24 cellular contexts compared by ENCODE assay signal in genomic region chr6:15044146-15044882, GRCh38.
DNase-seq lines count a peak whose midpoint lies in the region; ATAC-seq, FAIRE-seq and TF ChIP-seq lines count a peak whose summit lies in the region.
"Had no signal": no experiment of that assay in that cellular context is flagged by ENCODE, and none has a peak within 500 bp of the region (broad histone marks: within the 10 kb centered on the region; RNA-seq: fewer than 3 reads in every experiment).

No MANE protein-coding gene starts in this region.

- POLR2A ChIA-PET in WTC11 (lab: Charles Lee) = no interaction called here

- ATAC-seq in WTC11 = peak; percentile 20; the same call in 1 of the 2 replicates

- no peaks in the 10 kb centered on the region for H3K27me3 Mint-ChIP-seq in activated naive CD4-positive, alpha-beta T cell treated with anti-CD3 and anti-CD28 coated beads, Interleukin-2, amount 50 U/mL, for 24 hours
- H3K27me3 Mint-ChIP-seq in WTC11 (ENCODE audit: low read depth) = no peaks in the 10 kb centered on the region
- H3K27me3 Mint-ChIP-seq in endothelial cell (ENCODE audit: unreplicated experiment) = no peaks in the 10 kb centered on the region

- TF ChIP-seq CTCF in WTC11 (IDR thresholded peaks at IDR 0.05) (no peak), endothelial cell (IDR thresholded peaks at IDR 0.05; ENCODE audit: unreplicated experiment) (no peak)

- peak overlapping the region; percentile 31 for H3K27ac Mint-ChIP-seq in activated naive CD4-positive, alpha-beta T cell treated with anti-CD3 and anti-CD28 coated beads, Interleukin-2, amount 50 U/mL, for 24 hours
- H3K27ac Mint-ChIP-seq in WTC11 (peak overlapping the region; percentile 35; the same call in 1 of the 2 replicates), endothelial cell (ENCODE audit: unreplicated experiment) (peak overlapping the region; percentile 39)

- no peak overlapping the region for H3K27ac ChIP-seq in small intestine (ENCODE audit: low read depth in 1 of 2, low read length in 1 of 2)
- H3K27ac ChIP-seq: KMS-11, SJSA1 had no signal

- H3K36me3 Mint-ChIP-seq in activated naive CD4-positive, alpha-beta T cell treated with anti-CD3 and anti-CD28 coated beads, Interleukin-2, amount 50 U/mL, for 24 hours = no peaks in the 10 kb centered on the region
- H3K36me3 Mint-ChIP-seq in WTC11 = 0 out of 2 replicates have a peak, but pooled peaks cover 2% of the 10 kb centered on the region
- no peaks in the 10 kb centered on the region for H3K36me3 Mint-ChIP-seq in endothelial cell (ENCODE audit: low read depth, unreplicated experiment)

- H3K4me3 Mint-ChIP-seq in activated naive CD4-positive, alpha-beta T cell treated with anti-CD3 and anti-CD28 coated beads, Interleukin-2, amount 50 U/mL, for 24 hours = no peak overlapping the region
- H3K4me3 Mint-ChIP-seq in WTC11 (no peak overlapping the region), endothelial cell (ENCODE audit: unreplicated experiment) (no peak overlapping the region)

- H3K4me3 ChIP-seq in small intestine (ENCODE audit: low read depth in 1 of 2, low read length in 2 of 2) = no peak overlapping the region
- H3K4me3 ChIP-seq: SJSA1 had no signal

- DNase-seq in activated naive CD4-positive, alpha-beta T cell (lab: John Stamatoyannopoulos, UW) = no peak
- no peak for DNase-seq in WTC11 (ENCODE audit: low spot score)
- DNase-seq in endothelial cell (ENCODE audit: low spot score) = no peak
- DNase-seq in small intestine = peak; percentile 54
- DNase-seq in NK-92 (lab: John Stamatoyannopoulos, UW; ENCODE audit: unreplicated experiment) = no peak
- DNase-seq in NCI-H69 (lab: John Stamatoyannopoulos, UW) = no peak
- DNase-seq in DMS114 treated with DMSO at 0.1 percent for 48 hours (lab: John Stamatoyannopoulos, UW; ENCODE audit: unreplicated experiment) = no peak
- DNase-seq: EL, GF-D8, NCI-H1048, NCI-H1417, NCI-H1694, NCI-H2029 treated with DMSO at 0.1 percent for 48 hours, NCI-H2171 treated with DMSO at 0.1 percent for 48 hours, NCI-H345, NCI-H510A treated with DMSO at 0.1 percent for 48 hours, NCI-H82, Right ventricle myocardium superior, RPMI8226 had no signal

- H3K4me1 Mint-ChIP-seq in activated naive CD4-positive, alpha-beta T cell treated with anti-CD3 and anti-CD28 coated beads, Interleukin-2, amount 50 U/mL, for 24 hours = no peaks in the 10 kb centered on the region
- peaks cover 34% of the 10 kb centered on the region for H3K4me1 Mint-ChIP-seq in WTC11
- peaks cover 16% of the 10 kb centered on the region for H3K4me1 Mint-ChIP-seq in endothelial cell (ENCODE audit: unreplicated experiment)

- H3K4me1 ChIP-seq in small intestine (ENCODE audit: control insufficient read depth in 2 of 2, insufficient read depth in 1 of 2, low read depth in 1 of 2, low read length in 1 of 2) = peaks cover 0 to 2% of the 10 kb centered on the region in 2 donors
- H3K4me1 ChIP-seq: SJSA1 had no signal

- 77 to 84% (median 82%) methylated on average over 4 of the region's 4 CpGs for WGBS in small intestine, 3 donors

- no peaks in the 10 kb centered on the region for H3K9me3 ChIP-seq in small intestine (ENCODE audit: control insufficient read depth, low read depth)
- H3K9me3 ChIP-seq: SJSA1 had no signal

- H3K27me3 ChIP-seq in small intestine (ENCODE audit: control insufficient read depth in 2 of 2, insufficient read depth in 2 of 2, low read length in 2 of 2) = no peaks in the 10 kb centered on the region
- H3K27me3 ChIP-seq: SJSA1 had no signal

- CTCF ChIA-PET in WTC11 (lab: Charles Lee) = interaction anchor here (0.6 kb wide), 1 partner anchor 11 kb away, joined by 3 read pairs; no protein-coding TSS in a partner anchor

- H3K36me3 ChIP-seq in small intestine (ENCODE audit: control insufficient read depth in 2 of 2, insufficient read depth in 2 of 2, low read length in 2 of 2) = no peaks in the 10 kb centered on the region
- H3K36me3 ChIP-seq: SJSA1 had no signal

- FAIRE-seq in small intestine (lab: Jason Lieb, UNC) = no peak
- FAIRE-seq: GM12891, H54 had no signal

- H3K9me3 Mint-ChIP-seq in activated naive CD4-positive, alpha-beta T cell treated with anti-CD3 and anti-CD28 coated beads, Interleukin-2, amount 50 U/mL, for 24 hours = no peaks in the 10 kb centered on the region
- H3K9me3 Mint-ChIP-seq in WTC11 = peaks cover 4% of the 10 kb centered on the region; the same call in 1 of the 2 replicates
- H3K9me3 Mint-ChIP-seq in endothelial cell (ENCODE audit: unreplicated experiment) = no peaks in the 10 kb centered on the region

TF ChIP-seq in WTC11, 78 proteins besides CTCF, POLR2A, EP300 and RAD21:
- TF ChIP-seq ZBTB21 (CRISPR knock-in tag; IDR thresholded peaks at IDR 0.05; ENCODE audit: borderline replicate concordance) (no peak), RORB (CRISPR knock-in tag; IDR thresholded peaks at IDR 0.05) (no peak), MLX (CRISPR knock-in tag; IDR thresholded peaks at IDR 0.05) (no peak), STAT6 (CRISPR knock-in tag; conservative IDR thresholded peaks at IDR 0.05; ENCODE audit: low read depth) (no peak), USF2 (CRISPR knock-in tag; IDR thresholded peaks at IDR 0.05) (no peak), SOX15 (CRISPR knock-in tag; IDR thresholded peaks at IDR 0.05) (no peak), OVOL2 (CRISPR knock-in tag; IDR thresholded peaks at IDR 0.05; ENCODE audit: borderline replicate concordance) (no peak), FOXP4 (CRISPR knock-in tag; IDR thresholded peaks at IDR 0.05) (no peak), TP53 (CRISPR knock-in tag; IDR thresholded peaks at IDR 0.05) (no peak), ZBTB43 (CRISPR knock-in tag; IDR thresholded peaks at IDR 0.05) (no peak), ZNF121 (CRISPR knock-in tag; IDR thresholded peaks at IDR 0.05) (no peak), NFE2L1 (CRISPR knock-in tag; IDR thresholded peaks at IDR 0.05) (no peak), CBFB (CRISPR knock-in tag; IDR thresholded peaks at IDR 0.05; ENCODE audit: low read depth) (no peak), HMGA2 (CRISPR knock-in tag; IDR thresholded peaks at IDR 0.05) (no peak), FOXK1 (CRISPR knock-in tag; IDR thresholded peaks at IDR 0.05) (no peak)
